1 cellular context compared by ENCODE assay signal in the genomic region with DNA sequence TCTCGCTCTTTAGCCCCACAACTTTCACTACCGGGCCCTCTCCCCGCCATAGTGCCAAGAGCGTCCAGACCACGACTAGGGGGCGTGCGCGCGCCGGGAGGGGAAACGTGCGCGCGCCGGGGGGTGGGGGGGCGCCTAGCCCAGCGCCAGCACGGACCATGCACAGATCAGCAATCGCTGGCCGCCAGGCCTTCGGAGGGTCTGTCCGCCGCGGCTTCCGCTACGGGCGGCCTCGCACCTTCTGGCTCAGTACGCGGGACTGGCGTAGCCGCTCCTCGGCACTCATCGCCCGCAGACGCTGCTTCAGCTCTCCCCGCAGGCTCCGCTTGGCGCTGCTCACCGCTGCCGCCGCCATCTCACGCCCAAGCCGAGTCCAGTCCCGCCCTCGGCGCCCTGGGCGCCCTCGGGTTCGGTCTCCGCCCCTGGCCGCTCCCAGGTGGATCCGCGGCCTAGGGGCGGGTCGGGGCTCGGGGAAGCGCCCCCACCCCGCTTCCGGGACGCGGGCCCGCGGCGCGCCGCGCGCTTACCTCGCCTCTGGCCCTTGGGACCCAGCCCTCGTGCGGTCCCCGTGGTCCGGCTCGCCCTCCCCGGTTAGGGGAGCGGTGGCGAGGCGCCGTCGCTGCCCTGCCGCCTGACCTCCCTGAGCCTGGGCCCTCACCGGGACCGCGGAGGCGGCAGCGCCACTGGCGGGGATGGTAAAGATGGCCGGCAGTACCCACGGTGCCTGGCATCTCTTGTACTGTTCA.
TF ChIP-seq lines count a peak whose summit lies in the region.

A gene (minus strand): TSS at position 381 of the 746 bp plus-strand sequence. CDS start 26 bp downstream, at position 355.

TF ChIP-seq in K562, 482 proteins besides CTCF, POLR2A, EP300 and RAD21 (continued from another document):
- TF ChIP-seq, protein P1, sequence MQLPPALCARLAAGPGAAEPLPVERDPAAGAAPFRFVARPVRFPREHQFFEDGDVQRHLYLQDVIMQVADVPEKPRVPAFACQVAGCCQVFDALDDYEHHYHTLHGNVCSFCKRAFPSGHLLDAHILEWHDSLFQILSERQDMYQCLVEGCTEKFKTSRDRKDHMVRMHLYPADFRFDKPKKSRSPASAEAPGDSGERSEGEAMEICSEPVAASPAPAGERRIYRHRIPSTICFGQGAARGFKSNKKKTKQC (CRISPR knock-in tag; IDR thresholded peaks at IDR 0.05), result peak; percentile 94; the same call in 1 of the 2 replicates
- TF ChIP-seq CBX3 (IDR thresholded peaks at IDR 0.05; ENCODE audit: borderline replicate concordance in 1 of 2, low read length in 2 of 2) (0 out of 3 replicates have a peak, but pooled peaks of 1 of the 2 experiments have one; percentile 8), NFIC (IDR thresholded peaks at IDR 0.05) (0 out of 2 replicates have a peak, but pooled peaks have one; percentile 56), NFRKB (IDR thresholded peaks at IDR 0.05; ENCODE audit: low read depth) (0 out of 2 replicates have a peak, but pooled peaks have one; percentile 23), GABPA (tag; conservative IDR thresholded peaks at IDR 0.05; ENCODE audit: low read depth) (peak; percentile 84), MYC (IDR thresholded peaks at IDR 0.05; ENCODE audit: low read depth, low read length) (peak; percentile 84), MYC (CRISPR knock-in tag; IDR thresholded peaks at IDR 0.05; ENCODE audit: borderline replicate concordance, low read depth) (no peak), PML (IDR thresholded peaks at IDR 0.05; ENCODE audit: low read length) (peak; percentile 57; the same call in 1 of the 2 replicates), ELF1 (tag; IDR thresholded peaks at IDR 0.05) (peak; percentile 90), RBFOX2 (IDR thresholded peaks at IDR 0.05; ENCODE audit: low read depth, low read length) (peak; percentile 98), ZNF76 (CRISPR knock-in tag; IDR thresholded peaks at IDR 0.05; ENCODE audit: borderline replicate concordance) (peak; percentile 83; the same call in 1 of the 2 replicates), MAZ (CRISPR knock-in tag; conservative IDR thresholded peaks at IDR 0.05 in 1 of 2, IDR thresholded peaks at IDR 0.05 in 1 of 2) (peak; percentile 93 to 97), BRCA1 (IDR thresholded peaks at IDR 0.05) (no peak), BRCA1 (CRISPR knock-in tag; IDR thresholded peaks at IDR 0.05) (0 out of 2 replicates have a peak, but pooled peaks have one; percentile 52), C11orf30 (IDR thresholded peaks at IDR 0.05; ENCODE audit: low read depth) (peak; percentile 58), KLF13 (tag; IDR thresholded peaks at IDR 0.05; ENCODE audit: borderline replicate concordance, low read depth) (peak; percentile 74; the same call in 1 of the 2 replicates), DMBX1 (CRISPR knock-in tag; IDR thresholded peaks at IDR 0.05; ENCODE audit: borderline replicate concordance) (peak; percentile 80; the same call in 1 of the 2 replicates), SETDB1 (IDR thresholded peaks at IDR 0.05; ENCODE audit: low read length) (no peak), KAT2B (IDR thresholded peaks at IDR 0.05; ENCODE audit: low read depth, low read length) (no peak), NR1H2 (CRISPR knock-in tag; IDR thresholded peaks at IDR 0.05) (no peak), U2AF2 (optimal IDR thresholded peaks at IDR 0.05; ENCODE audit: low read depth, low read length) (no peak), RBM22 (IDR thresholded peaks at IDR 0.05; ENCODE audit: low read depth, low read length, poor library complexity, severe bottlenecking) (no peak), NCOR1 (IDR thresholded peaks at IDR 0.05) (peak; percentile 32; the same call in 1 of the 2 replicates), ZNF644 (tag; IDR thresholded peaks at IDR 0.05; ENCODE audit: low read depth) (peak; percentile 63; the same call in 1 of the 2 replicates), NR2F6 (CRISPR knock-in tag; IDR thresholded peaks at IDR 0.05) (no peak), CHD2 (IDR thresholded peaks at IDR 0.05; ENCODE audit: low read depth, low read length) (no peak), ELF2 (CRISPR knock-in tag; IDR thresholded peaks at IDR 0.05) (peak; percentile 86), FOXP1 (CRISPR knock-in tag; IDR thresholded peaks at IDR 0.05) (peak; percentile 95), ILF3 (IDR thresholded peaks at IDR 0.05; ENCODE audit: borderline replicate concordance) (0 out of 2 replicates have a peak, but pooled peaks have one; percentile 87), BRD4 (IDR thresholded peaks at IDR 0.05) (peak; percentile 80; the same call in 1 of the 2 replicates), DPF2 (IDR thresholded peaks at IDR 0.05) (no peak)
- TF ChIP-seq, protein P2, sequence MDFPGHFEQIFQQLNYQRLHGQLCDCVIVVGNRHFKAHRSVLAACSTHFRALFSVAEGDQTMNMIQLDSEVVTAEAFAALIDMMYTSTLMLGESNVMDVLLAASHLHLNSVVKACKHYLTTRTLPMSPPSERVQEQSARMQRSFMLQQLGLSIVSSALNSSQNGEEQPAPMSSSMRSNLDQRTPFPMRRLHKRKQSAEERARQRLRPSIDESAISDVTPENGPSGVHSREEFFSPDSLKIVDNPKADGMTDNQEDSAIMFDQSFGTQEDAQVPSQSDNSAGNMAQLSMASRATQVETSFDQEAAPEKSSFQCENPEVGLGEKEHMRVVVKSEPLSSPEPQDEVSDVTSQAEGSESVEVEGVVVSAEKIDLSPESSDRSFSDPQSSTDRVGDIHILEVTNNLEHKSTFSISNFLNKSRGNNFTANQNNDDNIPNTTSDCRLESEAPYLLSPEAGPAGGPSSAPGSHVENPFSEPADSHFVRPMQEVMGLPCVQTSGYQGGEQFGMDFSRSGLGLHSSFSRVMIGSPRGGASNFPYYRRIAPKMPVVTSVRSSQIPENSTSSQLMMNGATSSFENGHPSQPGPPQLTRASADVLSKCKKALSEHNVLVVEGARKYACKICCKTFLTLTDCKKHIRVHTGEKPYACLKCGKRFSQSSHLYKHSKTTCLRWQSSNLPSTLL (IDR thresholded peaks at IDR 0.05), result no peak
- TF ChIP-seq, protein P3, sequence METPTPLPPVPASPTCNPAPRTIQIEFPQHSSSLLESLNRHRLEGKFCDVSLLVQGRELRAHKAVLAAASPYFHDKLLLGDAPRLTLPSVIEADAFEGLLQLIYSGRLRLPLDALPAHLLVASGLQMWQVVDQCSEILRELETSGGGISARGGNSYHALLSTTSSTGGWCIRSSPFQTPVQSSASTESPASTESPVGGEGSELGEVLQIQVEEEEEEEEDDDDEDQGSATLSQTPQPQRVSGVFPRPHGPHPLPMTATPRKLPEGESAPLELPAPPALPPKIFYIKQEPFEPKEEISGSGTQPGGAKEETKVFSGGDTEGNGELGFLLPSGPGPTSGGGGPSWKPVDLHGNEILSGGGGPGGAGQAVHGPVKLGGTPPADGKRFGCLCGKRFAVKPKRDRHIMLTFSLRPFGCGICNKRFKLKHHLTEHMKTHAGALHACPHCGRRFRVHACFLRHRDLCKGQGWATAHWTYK (CRISPR knock-in tag; IDR thresholded peaks at IDR 0.05), result peak; percentile 76; the same call in 1 of the 2 replicates
- TF ChIP-seq, protein P4, sequence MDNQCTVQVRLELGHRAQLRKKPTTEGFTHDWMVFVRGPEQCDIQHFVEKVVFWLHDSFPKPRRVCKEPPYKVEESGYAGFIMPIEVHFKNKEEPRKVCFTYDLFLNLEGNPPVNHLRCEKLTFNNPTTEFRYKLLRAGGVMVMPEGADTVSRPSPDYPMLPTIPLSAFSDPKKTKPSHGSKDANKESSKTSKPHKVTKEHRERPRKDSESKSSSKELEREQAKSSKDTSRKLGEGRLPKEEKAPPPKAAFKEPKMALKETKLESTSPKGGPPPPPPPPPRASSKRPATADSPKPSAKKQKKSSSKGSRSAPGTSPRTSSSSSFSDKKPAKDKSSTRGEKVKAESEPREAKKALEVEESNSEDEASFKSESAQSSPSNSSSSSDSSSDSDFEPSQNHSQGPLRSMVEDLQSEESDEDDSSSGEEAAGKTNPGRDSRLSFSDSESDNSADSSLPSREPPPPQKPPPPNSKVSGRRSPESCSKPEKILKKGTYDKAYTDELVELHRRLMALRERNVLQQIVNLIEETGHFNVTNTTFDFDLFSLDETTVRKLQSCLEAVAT (IDR thresholded peaks at IDR 0.05), result no peak
- TF ChIP-seq, protein P5, sequence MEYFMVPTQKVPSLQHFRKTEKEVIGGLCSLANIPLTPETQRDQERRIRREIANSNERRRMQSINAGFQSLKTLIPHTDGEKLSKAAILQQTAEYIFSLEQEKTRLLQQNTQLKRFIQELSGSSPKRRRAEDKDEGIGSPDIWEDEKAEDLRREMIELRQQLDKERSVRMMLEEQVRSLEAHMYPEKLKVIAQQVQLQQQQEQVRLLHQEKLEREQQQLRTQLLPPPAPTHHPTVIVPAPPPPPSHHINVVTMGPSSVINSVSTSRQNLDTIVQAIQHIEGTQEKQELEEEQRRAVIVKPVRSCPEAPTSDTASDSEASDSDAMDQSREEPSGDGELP (CRISPR knock-in tag; IDR thresholded peaks at IDR 0.05; ENCODE audit: borderline replicate concordance), result peak; percentile 72; the same call in 1 of the 2 replicates
- TF ChIP-seq, protein P6, sequence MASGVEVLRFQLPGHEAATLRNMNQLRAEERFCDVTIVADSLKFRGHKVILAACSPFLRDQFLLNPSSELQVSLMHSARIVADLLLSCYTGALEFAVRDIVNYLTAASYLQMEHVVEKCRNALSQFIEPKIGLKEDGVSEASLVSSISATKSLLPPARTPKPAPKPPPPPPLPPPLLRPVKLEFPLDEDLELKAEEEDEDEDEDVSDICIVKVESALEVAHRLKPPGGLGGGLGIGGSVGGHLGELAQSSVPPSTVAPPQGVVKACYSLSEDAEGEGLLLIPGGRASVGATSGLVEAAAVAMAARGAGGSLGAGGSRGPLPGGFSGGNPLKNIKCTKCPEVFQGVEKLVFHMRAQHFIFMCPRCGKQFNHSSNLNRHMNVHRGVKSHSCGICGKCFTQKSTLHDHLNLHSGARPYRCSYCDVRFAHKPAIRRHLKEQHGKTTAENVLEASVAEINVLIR (CRISPR knock-in tag; IDR thresholded peaks at IDR 0.05), result no peak
- TF ChIP-seq, protein P7, sequence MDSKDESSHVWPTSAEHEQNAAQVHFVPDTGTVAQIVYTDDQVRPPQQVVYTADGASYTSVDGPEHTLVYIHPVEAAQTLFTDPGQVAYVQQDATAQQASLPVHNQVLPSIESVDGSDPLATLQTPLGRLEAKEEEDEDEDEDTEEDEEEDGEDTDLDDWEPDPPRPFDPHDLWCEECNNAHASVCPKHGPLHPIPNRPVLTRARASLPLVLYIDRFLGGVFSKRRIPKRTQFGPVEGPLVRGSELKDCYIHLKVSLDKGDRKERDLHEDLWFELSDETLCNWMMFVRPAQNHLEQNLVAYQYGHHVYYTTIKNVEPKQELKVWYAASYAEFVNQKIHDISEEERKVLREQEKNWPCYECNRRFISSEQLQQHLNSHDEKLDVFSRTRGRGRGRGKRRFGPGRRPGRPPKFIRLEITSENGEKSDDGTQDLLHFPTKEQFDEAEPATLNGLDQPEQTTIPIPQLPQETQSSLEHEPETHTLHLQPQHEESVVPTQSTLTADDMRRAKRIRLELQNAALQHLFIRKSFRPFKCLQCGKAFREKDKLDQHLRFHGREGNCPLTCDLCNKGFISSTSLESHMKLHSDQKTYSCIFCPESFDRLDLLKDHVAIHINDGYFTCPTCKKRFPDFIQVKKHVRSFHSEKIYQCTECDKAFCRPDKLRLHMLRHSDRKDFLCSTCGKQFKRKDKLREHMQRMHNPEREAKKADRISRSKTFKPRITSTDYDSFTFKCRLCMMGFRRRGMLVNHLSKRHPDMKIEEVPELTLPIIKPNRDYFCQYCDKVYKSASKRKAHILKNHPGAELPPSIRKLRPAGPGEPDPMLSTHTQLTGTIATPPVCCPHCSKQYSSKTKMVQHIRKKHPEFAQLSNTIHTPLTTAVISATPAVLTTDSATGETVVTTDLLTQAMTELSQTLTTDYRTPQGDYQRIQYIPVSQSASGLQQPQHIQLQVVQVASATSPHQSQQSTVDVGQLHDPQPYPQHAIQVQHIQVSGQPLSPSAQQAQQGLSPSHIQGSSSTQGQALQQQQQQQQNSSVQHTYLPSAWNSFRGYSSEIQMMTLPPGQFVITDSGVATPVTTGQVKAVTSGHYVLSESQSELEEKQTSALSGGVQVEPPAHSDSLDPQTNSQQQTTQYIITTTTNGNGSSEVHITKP (IDR thresholded peaks at IDR 0.05; ENCODE audit: partially characterized antibody), result peak; percentile 44
